ENCODE assay signal across 1 cellular context in the genomic region with DNA sequence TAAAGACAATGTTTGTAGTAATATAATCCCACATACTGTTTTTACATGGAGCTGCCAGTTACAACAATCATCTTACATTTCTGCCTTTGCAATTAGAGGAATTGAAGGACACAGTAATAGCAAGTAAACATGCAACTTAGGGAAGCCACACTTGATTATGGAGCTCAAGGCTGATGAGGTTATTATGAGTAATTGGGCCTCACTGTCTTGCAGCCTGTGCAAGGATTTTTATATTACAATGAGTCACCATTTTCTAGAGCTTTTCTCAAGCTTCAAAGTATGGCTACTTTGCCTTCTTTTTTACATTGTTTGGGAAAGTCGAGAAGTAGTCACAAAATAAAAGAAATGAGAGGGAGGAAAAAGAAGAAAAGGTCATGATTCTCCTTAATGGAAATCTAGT.
TF ChIP-seq lines count a peak whose summit lies in the region.

No MANE protein-coding gene starts in this region.

TF ChIP-seq in A549, 52 proteins besides CTCF, POLR2A, EP300 and RAD21:
- no peak for TF ChIP-seq RARB (CRISPR knock-in tag; IDR thresholded peaks at IDR 0.05)
- no peak for TF ChIP-seq FOSL2 (IDR thresholded peaks at IDR 0.05)
- TF ChIP-seq FOSL2 (CRISPR knock-in tag; IDR thresholded peaks at IDR 0.05): peak; percentile 45; the same call in 1 of the 2 replicates
